In the genomic region with DNA sequence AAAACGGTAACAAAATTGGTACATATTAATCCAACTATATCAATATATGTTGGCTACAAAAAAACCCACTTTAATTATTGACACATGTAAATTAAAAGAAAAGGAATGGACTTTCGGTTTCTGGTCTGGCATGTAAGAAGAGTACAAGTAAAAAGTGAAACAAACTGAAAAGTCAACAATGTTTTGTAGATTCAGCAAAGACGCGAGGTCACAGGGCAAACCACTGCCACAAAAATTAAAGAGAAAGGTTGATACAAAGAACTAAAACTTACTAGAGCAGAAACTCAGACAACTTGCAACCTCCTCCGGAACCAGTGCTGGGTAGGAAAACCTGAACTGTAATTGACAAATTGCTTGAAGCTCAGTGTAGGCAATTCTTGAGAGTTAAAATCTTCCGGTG, we compare ENCODE assay signal across 23 cellular contexts.
A peak's percentile ranks its signal among the peaks of the same experiment; 100 is the strongest.
DNase-seq lines count a peak whose midpoint lies in the region; ATAC-seq and TF ChIP-seq lines count a peak whose summit lies in the region.
"Had no signal": no experiment of that assay in that cellular context is flagged by ENCODE, and none has a peak within 500 bp of the region (broad histone marks: within the 10 kb centered on the region; RNA-seq: fewer than 3 reads in every experiment).

No MANE protein-coding gene starts in this region.

- CTCF ChIA-PET in PC-3 (lab: Charles Lee), result no interaction called here

- POLR2A ChIA-PET in PC-3 (lab: Charles Lee; ENCODE audit: unreplicated experiment), result no interaction called here

- ATAC-seq in PC-3 (peak; percentile 42; the same call in 1 of the 2 replicates), GM19023 (IDR thresholded peaks at IDR 0.05; ENCODE audit: unreplicated experiment) (no peak)
- ATAC-seq: activated naive CD4-positive, alpha-beta T cell treated with anti-CD3 and anti-CD28 coated beads, Interleukin-2, amount 50 U/mL, for 72 hours; left ventricle myocardium superior; mucosa of descending colon had no signal

- TF ChIP-seq POLR2A in adrenal gland (IDR thresholded peaks at IDR 0.05), result no peak

- intact Hi-C loops in PC-3 (cut with micrococcal nuclease), result no loop called here
- intact Hi-C loops in adrenal gland (cut with DNase I), result no loop called here

- H3K9ac ChIP-seq in PC-3 (ENCODE audit: low read length), result no peak overlapping the region
- peak overlapping the region; percentile 49 for H3K9ac ChIP-seq in mucosa of stomach (ENCODE audit: low read length)

- no peaks in the 10 kb centered on the region for H3F3A ChIP-seq in PC-3 (ENCODE audit: low read length, unreplicated experiment)

- H3K9me2 ChIP-seq in PC-3 (replicated peaks; ENCODE audit: low read length) (no peaks in the 10 kb centered on the region), hepatocyte (replicated peaks; ENCODE audit: insufficient read depth) (no peaks in the 10 kb centered on the region)

- H3K79me2 ChIP-seq in PC-3 (ENCODE audit: low read length), result no peaks in the 10 kb centered on the region
- H3K79me2 ChIP-seq in hepatocyte, result no peaks in the 10 kb centered on the region

- H3K36me3 ChIP-seq in PC-3 (ENCODE audit: low read depth, low read length) (no peaks in the 10 kb centered on the region), hepatocyte (replicated peaks; ENCODE audit: insufficient read depth, low read depth) (no peaks in the 10 kb centered on the region), mucosa of stomach (ENCODE audit: control insufficient read depth, insufficient read depth, low read length) (no peaks in the 10 kb centered on the region), adrenal gland (replicated peaks in 1 of 2) (no peaks in the 10 kb centered on the region)
- H3K36me3 ChIP-seq: prostate gland, transverse colon had no signal

- TF ChIP-seq CTCF in PC-3 (conservative IDR thresholded peaks at IDR 0.05; ENCODE audit: low read depth, low read length) (no peak), hepatocyte (IDR thresholded peaks at IDR 0.05; ENCODE audit: poor library complexity) (no peak), adrenal gland (IDR thresholded peaks at IDR 0.05) (no peak)

- no peak overlapping the region for H3K4me3 ChIP-seq in PC-3 (ENCODE audit: low read length)
- H3K4me3 ChIP-seq in hepatocyte, result no peak overlapping the region
- peak overlapping the region; percentile 28 for H3K4me3 ChIP-seq in mucosa of stomach (ENCODE audit: low read length)
- H3K4me3 ChIP-seq in adrenal gland, result no peak overlapping the region
- H3K4me3 ChIP-seq: mucosa of descending colon, prostate gland, SK-N-MC, transverse colon had no signal

- H3K4me2 ChIP-seq in PC-3 (ENCODE audit: low read length) (no peak overlapping the region), hepatocyte (peak overlapping the region; percentile 42)

- H3K4me1 ChIP-seq in PC-3 (ENCODE audit: insufficient read depth, low read length) (no peaks in the 10 kb centered on the region), hepatocyte (ENCODE audit: insufficient read depth) (no peaks in the 10 kb centered on the region), mucosa of stomach (ENCODE audit: control insufficient read depth, insufficient read depth, low read length) (no peaks in the 10 kb centered on the region), adrenal gland (replicated peaks in 1 of 2) (no peaks in the 10 kb centered on the region)
- H3K4me1 ChIP-seq: prostate gland, transverse colon had no signal

- no peak overlapping the region for H2AFZ ChIP-seq in PC-3 (ENCODE audit: low read length)
- H2AFZ ChIP-seq in hepatocyte, result no peak overlapping the region

- DNase-seq in PC-3 (no peak), hepatocyte (ENCODE audit: low spot score) (no peak), NCI-H2227 treated with DMSO at 0.1 percent for 48 hours (lab: John Stamatoyannopoulos, UW) (no peak), adrenal gland (no peak)
- no peak for DNase-seq in activated CD8-positive, alpha-beta memory T cell treated with anti-CD3 and anti-CD28 coated beads for 24 hours
- DNase-seq: activated CD4-positive, alpha-beta T cell treated with anti-CD3 and anti-CD28 coated beads for 4 hours; CD4-positive, alpha-beta T cell; GDM1; GOT3; head of caudate nucleus; left ventricle myocardium superior; mucosa of descending colon; NCI-H1694 treated with DMSO at 0.1 percent for 48 hours; NCI-H526 treated with DMSO at 0.1 percent for 48 hours; stimulated activated CD8-positive, alpha-beta memory T cell treated with anti-CD3 and anti-CD28 coated beads, Interleukin-4, amount 100 ng/mL, for 48 hours; transverse colon had no signal

- H3K27me3 ChIP-seq in PC-3 (ENCODE audit: low read length) (no peaks in the 10 kb centered on the region), hepatocyte (no peaks in the 10 kb centered on the region), mucosa of stomach (ENCODE audit: control insufficient read depth, insufficient read depth, low read length) (no peaks in the 10 kb centered on the region), adrenal gland (no peaks in the 10 kb centered on the region)
- H3K27me3 ChIP-seq: transverse colon had no signal

- H3K9me3 ChIP-seq in PC-3 (ENCODE audit: low read length) (peaks cover 16% of the 10 kb centered on the region), hepatocyte (ENCODE audit: low read depth) (no peaks in the 10 kb centered on the region), mucosa of stomach (ENCODE audit: control insufficient read depth, low read length) (no peaks in the 10 kb centered on the region), adrenal gland (replicated peaks in 1 of 3) (no peaks in the 10 kb centered on the region)
- H3K9me3 ChIP-seq: mucosa of descending colon, prostate gland, transverse colon had no signal

- H4K20me1 ChIP-seq in PC-3 (ENCODE audit: low read length) (no peaks in the 10 kb centered on the region), hepatocyte (ENCODE audit: insufficient read depth, poor library complexity, severe bottlenecking) (no peaks in the 10 kb centered on the region)

- no TSS peak for BruUV-seq in PC-3 (replicated peaks; lab: Mats Ljungman, UMichigan)

- WGBS in hepatocyte (ENCODE audit: low lambda C conversion rate, missing lambda C conversion rate), result 72% methylated on average over 6 of the region's 6 CpGs
- WGBS in adrenal gland, 4 donors, result 84 to 85% (median 85%) methylated on average over 6 of the region's 6 CpGs

- H3K27ac ChIP-seq in PC-3 (ENCODE audit: low read length), result no peak overlapping the region
- H3K27ac ChIP-seq in hepatocyte, result peak overlapping the region; percentile 35
- H3K27ac ChIP-seq in adrenal gland, result no peak overlapping the region
- H3K27ac ChIP-seq: epithelial cell of prostate, prostate gland, RWPE1, SK-N-MC, transverse colon had no signal
